1 cellular context compared by ENCODE assay signal in the genomic region with DNA sequence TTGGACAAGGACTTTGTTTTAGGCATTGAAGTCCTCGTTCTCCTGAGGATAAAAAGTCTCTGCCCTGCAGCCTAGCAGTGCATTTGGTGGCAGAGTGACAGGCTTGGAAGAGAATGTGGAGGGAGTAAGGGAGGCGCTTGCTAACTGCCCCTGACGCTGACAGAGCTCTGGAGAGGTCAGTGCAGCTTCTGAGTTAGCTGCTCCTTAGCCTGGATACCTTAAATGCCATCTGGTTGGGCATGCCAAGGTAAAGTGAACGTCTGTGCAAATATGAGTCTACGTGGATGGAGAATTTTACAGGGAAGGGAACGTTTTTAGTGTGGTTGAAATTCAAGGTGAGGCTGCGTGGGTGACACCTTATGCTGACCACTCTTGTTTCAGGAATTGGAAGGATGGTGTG.
TF ChIP-seq lines count a peak whose summit lies in the region.

No MANE protein-coding gene starts in this region.

TF ChIP-seq in GM23338, 12 proteins besides CTCF, POLR2A, EP300 and RAD21 (continued from another document):
- TF ChIP-seq ZNF462 (CRISPR knock-in tag; IDR thresholded peaks at IDR 0.05) (no peak), ETS1 (IDR thresholded peaks at IDR 0.05) (no peak), ZNF331 (CRISPR knock-in tag; IDR thresholded peaks at IDR 0.05; ENCODE audit: low read depth) (no peak), EZH2phosphoT487 (IDR thresholded peaks at IDR 0.05; ENCODE audit: unreplicated experiment) (no peak), EZH2 (IDR thresholded peaks at IDR 0.05; ENCODE audit: low read depth, unreplicated experiment) (no peak), POLR2AphosphoS5 (IDR thresholded peaks at IDR 0.05; ENCODE audit: low read depth) (no peak), NANOG (IDR thresholded peaks at IDR 0.05; ENCODE audit: borderline replicate concordance) (no peak)
